Comparison of ENCODE assay signal across 20 cellular contexts in the genomic region with DNA sequence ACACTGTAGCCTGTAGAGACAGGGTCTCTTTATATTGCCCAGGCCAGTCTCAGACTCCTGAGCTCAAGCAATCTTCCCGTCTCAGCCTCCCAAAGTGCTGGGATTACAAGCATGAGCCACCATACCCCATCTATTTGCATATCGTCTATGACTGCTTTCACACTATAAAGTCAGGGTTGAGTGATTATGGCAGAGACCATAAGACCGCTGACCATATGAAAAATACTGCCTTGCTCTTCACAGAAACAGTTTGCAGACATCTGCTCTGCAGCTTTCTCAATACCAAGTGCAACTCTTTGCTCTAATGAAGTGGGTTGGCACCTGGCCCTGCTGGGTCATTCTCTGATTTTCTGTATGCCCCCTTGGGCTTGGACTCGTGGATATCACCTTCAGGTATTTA.
A peak's percentile ranks its signal among the peaks of the same experiment; 100 is the strongest.
DNase-seq lines count a peak whose midpoint lies in the region; ATAC-seq, FAIRE-seq and TF ChIP-seq lines count a peak whose summit lies in the region.
"Had no signal": no experiment of that assay in that cellular context is flagged by ENCODE, and none has a peak within 500 bp of the region (broad histone marks: within the 10 kb centered on the region; RNA-seq: fewer than 3 reads in every experiment).

No MANE protein-coding gene starts in this region.

- TF ChIP-seq POLR2A in GM12878 (IDR thresholded peaks at IDR 0.05; ENCODE audit: low read depth, low read length), result no peak
- TF ChIP-seq POLR2A in gastrocnemius medialis (IDR thresholded peaks at IDR 0.05), result no peak

- DNase-seq in GM12865 (ENCODE audit: low read depth) (peak; percentile 29), GM12878 (ENCODE audit: low read depth, low spot score) (no peak), SHP77 treated with DMSO at 0.1 percent for 48 hours (lab: John Stamatoyannopoulos, UW) (no peak), GM19239 (ENCODE audit: insufficient read length, low spot score) (no peak), gastrocnemius medialis (no peak)
- DNase-seq: AML-193; C1 segment of cervical spinal cord; CD8-positive, alpha-beta T cell; H9; IMR-90; NCI-H1417; NCI-H1694 treated with DMSO at 0.1 percent for 48 hours; NCI-H2081 treated with DMSO at 0.1 percent for 48 hours; NCI-H2171 treated with DMSO at 0.1 percent for 48 hours; Right ventricle myocardium superior; T1000 had no signal

- SMC1A ChIA-PET in GM12878 (lab: Charles Lee; ENCODE audit: uncharacterized antibody, unreplicated experiment), result interaction anchor here (1.0 to 1.3 kb wide), 3 partner anchors 9 to 301 kb away, joined by 3 to 6 read pairs (median 4); no protein-coding TSS in a partner anchor

- FAIRE-seq in GM12878 (lab: Jason Lieb, UNC) (no peak), GM19239 (lab: Jason Lieb, UNC) (no peak)
- FAIRE-seq: HTR-8/SVneo had no signal

- no peaks in the 10 kb centered on the region for H4K20me1 ChIP-seq in GM12878 (ENCODE audit: control insufficient read depth, insufficient read depth)

- WGBS in GM12878 (ENCODE audit: insufficient coverage, insufficient replicate concordance, low lambda C conversion rate, missing lambda C conversion rate), result 22% methylated on average over 4 of the region's 4 CpGs

- H3K4me3 ChIP-seq in GM12865 (ENCODE audit: low read depth, low read length), result no peak overlapping the region
- H3K4me3 ChIP-seq in GM12878, result peak overlapping the region; percentile 7; the same call in 1 of the 2 replicates
- no peak overlapping the region for H3K4me3 ChIP-seq in gastrocnemius medialis

- POLR2A ChIA-PET in GM12878 (lab: Charles Lee), result no interaction called here

- intact Hi-C loops in GM12878 (cut with micrococcal nuclease; ENCODE audit: unreplicated experiment) (no loop called here), gastrocnemius medialis (cut with DNase I; ENCODE audit: low total_unique reads) (no loop called here)

- ATAC-seq in GM19025 (IDR thresholded peaks at IDR 0.05; ENCODE audit: low read depth, unreplicated experiment), result peak; percentile 46
- peak; percentile 28 for ATAC-seq in HG03565 (IDR thresholded peaks at IDR 0.05; ENCODE audit: unreplicated experiment)
- peak; percentile 79 for ATAC-seq in GM12878
- no peak for ATAC-seq in gastrocnemius medialis
- ATAC-seq: CD8-positive, alpha-beta T cell had no signal

- H3K27me3 ChIP-seq in GM12878 (replicated peaks in 1 of 2; ENCODE audit: control insufficient read depth in 2 of 2, insufficient read depth in 2 of 2, low read length in 1 of 2), result no peaks in the 10 kb centered on the region
- H3K27me3 ChIP-seq in gastrocnemius medialis, result no peaks in the 10 kb centered on the region

- no peak overlapping the region for H3K9ac ChIP-seq in GM12878 (ENCODE audit: control insufficient read depth, insufficient read depth, low read length)
- H3K9ac ChIP-seq: KMS-11 had no signal

- no peak for TF ChIP-seq RAD21 in GM12878 (IDR thresholded peaks at IDR 0.05; ENCODE audit: insufficient read depth, low read depth, low read length)

- in situ Hi-C loops in GM12878 (cut with MboI) (loop anchor here (10.0 kb wide), 1 partner anchor 514 kb away; no protein-coding TSS in a partner anchor), gastrocnemius medialis (cut with MboI; ENCODE audit: low sequenced_read_pairs in 4 of 4) (loop anchor here in 2 of 4 donors (10.0 to 25.0 kb wide), 3 partner anchors 304 to 506 kb away; no protein-coding TSS in a partner anchor)

- H3K27ac ChIP-seq in GM12878 (ENCODE audit: control insufficient read depth, insufficient read depth) (no peak overlapping the region), gastrocnemius medialis (no peak overlapping the region)
- H3K27ac ChIP-seq: KMS-11 had no signal

- RAD21 ChIA-PET in GM12878 (lab: Charles Lee; ENCODE audit: unreplicated experiment), result no interaction called here

- peaks cover 17% of the 10 kb centered on the region for H3K4me1 ChIP-seq in GM12878 (ENCODE audit: control insufficient read depth, insufficient read depth, low read length)
- H3K4me1 ChIP-seq in gastrocnemius medialis, result no peaks in the 10 kb centered on the region

- CTCF ChIA-PET in GM12878 (lab: Yijun Ruan, JAX), result interaction anchor here (1.0 to 2.1 kb wide), 5 partner anchors 13 to 510 kb away, joined by 3 to 11 read pairs (median 5); no protein-coding TSS in a partner anchor

- no peak overlapping the region; the same call in 1 of the 2 replicates for H3K4me2 ChIP-seq in GM12878 (ENCODE audit: control insufficient read depth, insufficient read depth)
- H3K4me2 ChIP-seq: KMS-11 had no signal

- no peak for TF ChIP-seq CTCF in GM12865 (IDR thresholded peaks at IDR 0.05; ENCODE audit: insufficient read depth, low read depth, low read length, missing control alignments)
- TF ChIP-seq CTCF in GM12878 (IDR thresholded peaks at IDR 0.05 in 2 of 3, conservative IDR thresholded peaks at IDR 0.05 in 1 of 3; ENCODE audit: control insufficient read depth in 2 of 3, extremely low read depth in 1 of 3, insufficient read depth in 1 of 3, low read depth in 3 of 3, low read length in 3 of 3), result no peak
- TF ChIP-seq CTCF in gastrocnemius medialis (IDR thresholded peaks at IDR 0.05 in 4 of 5, conservative IDR thresholded peaks at IDR 0.05 in 1 of 5), result no peak

- H3K79me2 ChIP-seq in GM12878 (ENCODE audit: control insufficient read depth, insufficient read depth, low read length), result no peaks in the 10 kb centered on the region

- H3K9me3 ChIP-seq in GM12878 (replicated peaks; ENCODE audit: control insufficient read depth, insufficient read depth, low read length) (no peaks in the 10 kb centered on the region), gastrocnemius medialis (no peaks in the 10 kb centered on the region)

- BruUV-seq in GM12878 (replicated peaks; lab: Mats Ljungman, UMichigan), result no TSS peak

- H3K36me3 ChIP-seq in GM12878 (ENCODE audit: control insufficient read depth in 2 of 2, insufficient read depth in 2 of 2, low read length in 1 of 2) (no peaks in the 10 kb centered on the region), gastrocnemius medialis (no peaks in the 10 kb centered on the region)

- TF ChIP-seq EP300 in GM12878 (IDR thresholded peaks at IDR 0.05; ENCODE audit: borderline replicate concordance in 1 of 2, control insufficient read depth in 1 of 2, low read depth in 2 of 2, low read length in 2 of 2), result no peak

- no peak overlapping the region for H2AFZ ChIP-seq in GM12878 (ENCODE audit: control insufficient read depth, low read depth, low read length)

TF ChIP-seq in GM12878, 131 proteins besides CTCF, POLR2A, EP300 and RAD21:
- no peak for TF ChIP-seq MYB (IDR thresholded peaks at IDR 0.05; ENCODE audit: borderline replicate concordance, low read depth, low read length)
- TF ChIP-seq NRF1 (conservative IDR thresholded peaks at IDR 0.05; ENCODE audit: low read depth, low read length), result no peak
- TF ChIP-seq MXI1 (IDR thresholded peaks at IDR 0.05; ENCODE audit: low read depth, low read length), result no peak
- no peak for TF ChIP-seq NFXL1 (IDR thresholded peaks at IDR 0.05; ENCODE audit: borderline replicate concordance)

Comparison
In these comparisons a context has a peak if more than half of its experiments do, and no peak if none do; other contexts are left out.
1. ATAC-seq: peak in GM19025 (single experiment), HG03565 (single experiment) and GM12878 (single experiment); none in gastrocnemius medialis (0 of 2).